ENCODE assay signal across 23 cellular contexts in the genomic region with DNA sequence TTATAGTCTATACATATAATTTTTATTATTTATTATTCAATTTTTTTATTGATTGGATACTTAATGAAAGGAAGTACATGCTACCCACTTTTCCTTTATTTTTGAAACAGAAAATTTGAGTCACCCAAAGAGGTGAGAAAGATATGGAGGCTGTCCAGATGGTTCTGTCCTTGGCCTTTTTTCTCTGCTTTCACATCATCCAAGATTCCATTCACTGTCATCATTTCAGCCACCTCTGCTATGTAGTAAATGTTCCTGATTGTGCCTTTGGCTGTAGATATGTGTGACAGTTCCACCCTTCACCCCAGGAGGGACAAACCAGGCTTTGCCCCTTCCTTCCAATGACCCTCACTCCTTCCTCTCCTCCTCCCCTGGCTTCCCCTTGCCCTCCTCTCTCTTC.
DNase-seq lines count a peak whose midpoint lies in the region; ATAC-seq and TF ChIP-seq lines count a peak whose summit lies in the region.
"Had no signal": no experiment of that assay in that cellular context is flagged by ENCODE, and none has a peak within 500 bp of the region (broad histone marks: within the 10 kb centered on the region; RNA-seq: fewer than 3 reads in every experiment).

No MANE protein-coding gene starts in this region.

- H2AK5ac ChIP-seq in mesendoderm (ENCODE audit: low read length): no peak overlapping the region

- no peaks in the 10 kb centered on the region for H3K36me3 ChIP-seq in mesendoderm (ENCODE audit: control insufficient read depth, insufficient read depth, low read length)
- H3K36me3 ChIP-seq in colonic mucosa: no peaks in the 10 kb centered on the region
- H3K36me3 ChIP-seq: BE2C, MG63 had no signal

- H2BK15ac ChIP-seq in mesendoderm (replicated peaks; ENCODE audit: low read depth): no peak overlapping the region

- H3K27me3 ChIP-seq in mesendoderm (ENCODE audit: insufficient read depth, low read length, poor library complexity): no peaks in the 10 kb centered on the region
- H3K27me3 ChIP-seq in colonic mucosa: no peaks in the 10 kb centered on the region
- H3K27me3 ChIP-seq: BE2C, MG63 had no signal

- peak overlapping the region; percentile 2 for H3K4ac ChIP-seq in mesendoderm (ENCODE audit: low read depth, low read length)

- H2BK120ac ChIP-seq in mesendoderm (ENCODE audit: low read depth, low read length): no peak overlapping the region

- no peaks in the 10 kb centered on the region for H3K79me2 ChIP-seq in mesendoderm (ENCODE audit: control insufficient read depth, insufficient read depth, low read length)

- peaks cover 5% of the 10 kb centered on the region for H3K36me3 Mint-ChIP-seq in HFFc6 (ENCODE audit: low read depth)

- H3K79me1 ChIP-seq in mesendoderm (ENCODE audit: low read length): no peaks in the 10 kb centered on the region

- H3K18ac ChIP-seq in mesendoderm (ENCODE audit: low read length): no peak overlapping the region

- H2BK5ac ChIP-seq in mesendoderm (ENCODE audit: low read length): no peak overlapping the region

- no peak overlapping the region for H4K5ac ChIP-seq in mesendoderm (ENCODE audit: low read length)

- H3K4me1 ChIP-seq in mesendoderm (ENCODE audit: control insufficient read depth, low read depth, low read length) (no peaks in the 10 kb centered on the region), colonic mucosa (no peaks in the 10 kb centered on the region)

- no peaks in the 10 kb centered on the region for H3K27me3 Mint-ChIP-seq in stimulated activated naive CD8-positive, alpha-beta T cell treated with anti-CD3 and anti-CD28 coated beads, Interleukin-15, amount 100 ng/mL, for 72 hours
- no peaks in the 10 kb centered on the region for H3K27me3 Mint-ChIP-seq in HFFc6 (ENCODE audit: insufficient read depth)
- H3K27me3 Mint-ChIP-seq: CD4-positive, alpha-beta T cell had no signal

- DNase-seq in stimulated activated naive CD8-positive, alpha-beta T cell treated with anti-CD3 and anti-CD28 coated beads, Interleukin-15, amount 100 ng/mL, for 72 hours: no peak
- DNase-seq in stimulated activated naive CD8-positive, alpha-beta T cell treated with anti-CD3 and anti-CD28 coated beads, Interleukin-15, Interleukin-2, amounts not matched to agents 100 U/mL and 50 U/mL, for 24 hours: no peak
- DNase-seq in HFFc6 (no peak), mesendoderm (peak; percentile 14), NCI-H2196 treated with DMSO at 0.1 percent for 48 hours (lab: John Stamatoyannopoulos, UW; ENCODE audit: unreplicated experiment) (no peak), colonic mucosa (no peak)
- DNase-seq: BE2C; Caco-2; CD4-positive, alpha-beta T cell; GDM1; MG63; NCI-H1092 treated with DMSO at 0.1 percent for 48 hours; NCI-H1436 treated with DMSO at 0.1 percent for 48 hours; NCI-H2029; NCI-H345; NCI-H524; NCI-H774; NK-92 treated with Interleukin-12 subunit alpha and Interleukin-12 subunit beta, amount 100 ng/mL, for 24 hours; SHP77 treated with DMSO at 0.1 percent for 48 hours had no signal

- TF ChIP-seq CTCF in HFFc6 (IDR thresholded peaks at IDR 0.05): no peak
- no peak for TF ChIP-seq CTCF in colonic mucosa (IDR thresholded peaks at IDR 0.05)

- intact Hi-C loops in colonic mucosa (cut with DNase I): no loop called here

- H4K8ac ChIP-seq in mesendoderm (ENCODE audit: low read depth, low read length): no peak overlapping the region

- peak overlapping the region; percentile 2 to 15 for H3K27ac Mint-ChIP-seq in stimulated activated naive CD8-positive, alpha-beta T cell treated with anti-CD3 and anti-CD28 coated beads, Interleukin-15, amount 100 ng/mL, for 72 hours
- H3K27ac Mint-ChIP-seq in HFFc6: peak overlapping the region; percentile 0; the same call in 1 of the 2 replicates
- H3K27ac Mint-ChIP-seq: CD4-positive, alpha-beta T cell had no signal

- no peak overlapping the region for H3K23ac ChIP-seq in mesendoderm (ENCODE audit: low read length)

- H3K9ac ChIP-seq in mesendoderm (ENCODE audit: low read length) (no peak overlapping the region), colonic mucosa (ENCODE audit: low read depth in 2 of 2, low read length in 2 of 2) (no peak overlapping the region)

- H3K56ac ChIP-seq in mesendoderm (ENCODE audit: low read length): no peak overlapping the region

- H3K4me3 ChIP-seq in mesendoderm (ENCODE audit: low read length) (no peak overlapping the region), colonic mucosa (no peak overlapping the region)
- H3K4me3 ChIP-seq: K562, MG63, SK-N-MC had no signal

- no peaks in the 10 kb centered on the region for H3K4me1 Mint-ChIP-seq in stimulated activated naive CD8-positive, alpha-beta T cell treated with anti-CD3 and anti-CD28 coated beads, Interleukin-15, amount 100 ng/mL, for 72 hours
- peaks cover 48% of the 10 kb centered on the region for H3K4me1 Mint-ChIP-seq in HFFc6 (ENCODE audit: low read depth)

- no peak for ATAC-seq in stimulated activated naive CD8-positive, alpha-beta T cell treated with anti-CD3 and anti-CD28 coated beads, Interleukin-15, amount 100 ng/mL, for 72 hours
- no peak for ATAC-seq in stimulated activated naive CD8-positive, alpha-beta T cell treated with anti-CD3 and anti-CD28 coated beads, Interleukin-15, Interleukin-2, amounts not matched to agents 100 U/mL and 50 U/mL, for 24 hours
- no peak for ATAC-seq in HG03135 (IDR thresholded peaks at IDR 0.05; ENCODE audit: unreplicated experiment)
- ATAC-seq: K562 had no signal

- no peak overlapping the region for H3K4me2 ChIP-seq in mesendoderm (ENCODE audit: low read length)

- no peaks in the 10 kb centered on the region for H3K9me3 ChIP-seq in colonic mucosa
- H3K9me3 ChIP-seq: BE2C, Caco-2, MG63 had no signal

- H3K27ac ChIP-seq in mesendoderm (ENCODE audit: low read depth, low read length) (no peak overlapping the region), colonic mucosa (no peak overlapping the region)
- H3K27ac ChIP-seq: RWPE1, SK-N-MC had no signal

- H3K9me3 Mint-ChIP-seq in stimulated activated naive CD8-positive, alpha-beta T cell treated with anti-CD3 and anti-CD28 coated beads, Interleukin-15, amount 100 ng/mL, for 72 hours: no peaks in the 10 kb centered on the region
- no peaks in the 10 kb centered on the region for H3K9me3 Mint-ChIP-seq in HFFc6
- H3K9me3 Mint-ChIP-seq: CD4-positive, alpha-beta T cell had no signal

- no peak overlapping the region for H3K4me3 Mint-ChIP-seq in stimulated activated naive CD8-positive, alpha-beta T cell treated with anti-CD3 and anti-CD28 coated beads, Interleukin-15, amount 100 ng/mL, for 72 hours
- no peak overlapping the region for H3K4me3 Mint-ChIP-seq in HFFc6
- H3K4me3 Mint-ChIP-seq: CD4-positive, alpha-beta T cell had no signal
